Comparison of ENCODE assay signal across 20 cellular contexts in the genomic region with DNA sequence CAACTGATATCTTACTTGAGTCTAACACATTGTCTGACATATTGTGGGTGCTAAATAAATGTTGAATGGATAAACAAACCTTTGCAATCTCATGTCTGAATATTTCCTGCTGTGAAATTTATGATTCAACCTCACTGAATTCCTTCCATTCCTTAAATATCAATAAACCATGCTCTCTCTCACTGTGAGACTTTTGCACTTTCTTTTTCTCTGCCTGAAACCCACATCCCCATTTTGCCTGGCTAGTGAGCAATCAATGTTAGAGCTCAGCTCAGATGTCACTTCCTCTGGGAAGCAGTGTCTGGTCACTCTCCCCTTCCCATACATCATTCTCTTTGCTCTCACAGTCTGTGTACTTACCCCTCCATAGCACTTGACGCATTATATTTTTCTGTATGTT.
DNase-seq lines count a peak whose midpoint lies in the region; ATAC-seq and TF ChIP-seq lines count a peak whose summit lies in the region.
"Had no signal": no experiment of that assay in that cellular context is flagged by ENCODE, and none has a peak within 500 bp of the region (broad histone marks: within the 10 kb centered on the region; RNA-seq: fewer than 3 reads in every experiment).

No MANE protein-coding gene starts in this region.

- in situ Hi-C loops in brain microvascular endothelial cell (cut with HindIII; ENCODE audit: low pct_ligation_motif_present, low sequenced_read_pairs): no loop called here

- no peaks in the 10 kb centered on the region for H4K20me1 ChIP-seq in PC-3 (ENCODE audit: low read length)
- no peaks in the 10 kb centered on the region for H4K20me1 ChIP-seq in MM.1S (ENCODE audit: insufficient read depth, low read length)

- H2BK15ac ChIP-seq in mesenchymal stem cell (ENCODE audit: low read depth, poor library complexity, severe bottlenecking): no peak overlapping the region

- H3K4me3 ChIP-seq in PC-3 (ENCODE audit: low read length) (no peak overlapping the region), brain microvascular endothelial cell (ENCODE audit: low read depth, low read length) (no peak overlapping the region), mesenchymal stem cell (ENCODE audit: insufficient read depth in 1 of 2, low read depth in 1 of 2, low read length in 2 of 2) (no peak overlapping the region), MM.1S (ENCODE audit: low read length) (no peak overlapping the region)
- H3K4me3 ChIP-seq: PC-9 had no signal

- H3K9me2 ChIP-seq in PC-3 (replicated peaks; ENCODE audit: low read length): no peaks in the 10 kb centered on the region
- H3K9me2 ChIP-seq in MM.1S (replicated peaks; ENCODE audit: insufficient read depth, low read length): no peaks in the 10 kb centered on the region

- no peak overlapping the region for H2AFZ ChIP-seq in PC-3 (ENCODE audit: low read length)
- no peak overlapping the region for H2AFZ ChIP-seq in mesenchymal stem cell (ENCODE audit: low read depth, low read length)
- no peak overlapping the region for H2AFZ ChIP-seq in MM.1S (ENCODE audit: low read length)
- H2AFZ ChIP-seq: PC-9 had no signal

- H2AK5ac ChIP-seq in mesenchymal stem cell (ENCODE audit: low read length, severe bottlenecking): no peak overlapping the region

- DNase-seq in Daoy (ENCODE audit: low read depth) (peak; percentile 42), PC-3 (peak; percentile 15), brain microvascular endothelial cell (peak; percentile 59), mesenchymal stem cell (peak; percentile 15), medulla oblongata (ENCODE audit: extremely low spot score) (no peak), SK-N-DZ (ENCODE audit: low spot score) (no peak), HuH-7 (ENCODE audit: low spot score) (no peak), MM.1S (no peak)
- DNase-seq: BE2C; CD4-positive, alpha-beta memory T cell; DMS153; KG1; NCI-H1048; NCI-H1436; NCI-H1930; NCI-H345; NCI-H524 treated with DMSO at 0.1 percent for 48 hours; SIG-M5 had no signal

- no peak overlapping the region for H2BK12ac ChIP-seq in mesenchymal stem cell (ENCODE audit: low read length in 2 of 2)

- H3K4me2 ChIP-seq in PC-3 (ENCODE audit: low read length) (no peak overlapping the region), mesenchymal stem cell (ENCODE audit: low read length, poor library complexity, severe bottlenecking) (no peak overlapping the region), MM.1S (ENCODE audit: low read depth, low read length) (no peak overlapping the region)
- H3K4me2 ChIP-seq: PC-9 had no signal

- H4K91ac ChIP-seq in mesenchymal stem cell (ENCODE audit: low read length): no peak overlapping the region

- no peaks in the 10 kb centered on the region for H3F3A ChIP-seq in PC-3 (ENCODE audit: low read length, unreplicated experiment)
- H3F3A ChIP-seq in MM.1S (ENCODE audit: insufficient read depth, low read length): no peaks in the 10 kb centered on the region

- peak overlapping the region; percentile 4 for H2BK5ac ChIP-seq in mesenchymal stem cell (ENCODE audit: low read depth, low read length, poor library complexity, severe bottlenecking)

- H2BK120ac ChIP-seq in mesenchymal stem cell (ENCODE audit: low read depth, low read length): no peak overlapping the region

- H3K18ac ChIP-seq in mesenchymal stem cell (ENCODE audit: low read depth in 1 of 2, low read length in 2 of 2): peak overlapping the region in 1 of 2 experiments; percentile 16

- CTCF ChIA-PET in PC-3 (lab: Charles Lee): no interaction called here

- no peak overlapping the region for H3K23ac ChIP-seq in mesenchymal stem cell (ENCODE audit: low read length in 2 of 2)

- intact Hi-C loops in PC-3 (cut with micrococcal nuclease): no loop called here

- no TSS peak for BruUV-seq in PC-3 (replicated peaks; lab: Mats Ljungman, UMichigan)

- H3K4me1 ChIP-seq in PC-3 (ENCODE audit: insufficient read depth, low read length) (no peaks in the 10 kb centered on the region), mesenchymal stem cell (ENCODE audit: control insufficient read depth, insufficient read depth, low read depth, low read length) (peaks cover 8% of the 10 kb centered on the region), MM.1S (ENCODE audit: low read length) (no peaks in the 10 kb centered on the region)
- H3K4me1 ChIP-seq: BE2C had no signal

- WGBS in mesenchymal stem cell: no CpG with 5 or more reads among the region's 1 CpG

- H3K36me3 ChIP-seq in PC-3 (ENCODE audit: low read depth, low read length) (no peaks in the 10 kb centered on the region), brain microvascular endothelial cell (replicated peaks) (no peaks in the 10 kb centered on the region), mesenchymal stem cell (ENCODE audit: control insufficient read depth in 1 of 2, insufficient read depth in 2 of 2, low read depth in 1 of 2, low read length in 2 of 2) (no peaks in the 10 kb centered on the region), MM.1S (replicated peaks; ENCODE audit: insufficient read depth, low read length) (no peaks in the 10 kb centered on the region)
- H3K36me3 ChIP-seq: BE2C had no signal

- H3K27me3 ChIP-seq in PC-3 (ENCODE audit: low read length): no peaks in the 10 kb centered on the region
- H3K27me3 ChIP-seq in brain microvascular endothelial cell (replicated peaks): no peaks in the 10 kb centered on the region
- no peaks in the 10 kb centered on the region for H3K27me3 ChIP-seq in mesenchymal stem cell (ENCODE audit: control insufficient read depth in 1 of 2, insufficient read depth in 1 of 2, low read length in 2 of 2)
- H3K27me3 ChIP-seq in MM.1S (replicated peaks; ENCODE audit: insufficient read depth, low read length): no peaks in the 10 kb centered on the region
- H3K27me3 ChIP-seq: BE2C had no signal

- H3K79me1 ChIP-seq in mesenchymal stem cell (replicated peaks; ENCODE audit: low read length, poor library complexity, severe bottlenecking): no peaks in the 10 kb centered on the region

- no peaks in the 10 kb centered on the region for H3K79me2 ChIP-seq in PC-3 (ENCODE audit: low read length)
- no peaks in the 10 kb centered on the region for H3K79me2 ChIP-seq in MM.1S (ENCODE audit: low read length)

- no peak overlapping the region for H3K27ac ChIP-seq in PC-3 (ENCODE audit: low read length)
- peak overlapping the region; percentile 77 for H3K27ac ChIP-seq in brain microvascular endothelial cell
- peak overlapping the region; percentile 91 for H3K27ac ChIP-seq in mesenchymal stem cell (ENCODE audit: low read length, poor library complexity, severe bottlenecking)
- no peak overlapping the region for H3K27ac ChIP-seq in MM.1S (ENCODE audit: low read length)
- H3K27ac ChIP-seq: PC-9, RWPE1 had no signal

- H3K9ac ChIP-seq in PC-3 (ENCODE audit: low read length): no peak overlapping the region
- H3K9ac ChIP-seq in mesenchymal stem cell (ENCODE audit: low read length): no peak overlapping the region
- H3K9ac ChIP-seq in MM.1S (ENCODE audit: low read length): no peak overlapping the region

- no peak overlapping the region for H3K4ac ChIP-seq in mesenchymal stem cell (ENCODE audit: low read depth in 1 of 2, low read length in 2 of 2)

- H3K9me3 ChIP-seq in PC-3 (ENCODE audit: low read length) (no peaks in the 10 kb centered on the region), mesenchymal stem cell (ENCODE audit: control insufficient read depth, low read length) (no peaks in the 10 kb centered on the region), MM.1S (replicated peaks; ENCODE audit: insufficient read depth, low read length) (no peaks in the 10 kb centered on the region)
- H3K9me3 ChIP-seq: BE2C had no signal

- no peak for TF ChIP-seq CTCF in PC-3 (conservative IDR thresholded peaks at IDR 0.05; ENCODE audit: low read depth, low read length)
- no peak for TF ChIP-seq CTCF in brain microvascular endothelial cell (IDR thresholded peaks at IDR 0.05; ENCODE audit: low read depth, low read length, missing control alignments)
- TF ChIP-seq CTCF in MM.1S (IDR thresholded peaks at IDR 0.05; ENCODE audit: low read length): no peak

- POLR2A ChIA-PET in PC-3 (lab: Charles Lee; ENCODE audit: unreplicated experiment): no interaction called here

- H4K8ac ChIP-seq in mesenchymal stem cell (ENCODE audit: low read length): no peak overlapping the region

- no peak for ATAC-seq in PC-3

- no peak overlapping the region for H3K14ac ChIP-seq in mesenchymal stem cell (ENCODE audit: low read length in 2 of 2)

Comparison
In these comparisons a context has a peak if more than half of its experiments do, and no peak if none do; other contexts are left out.
1. DNase-seq: peak in Daoy (single experiment), PC-3 (single experiment), brain microvascular endothelial cell (single experiment) and mesenchymal stem cell (single experiment); none in medulla oblongata (single experiment), SK-N-DZ (single experiment), HuH-7 (single experiment) and MM.1S (single experiment).
2. H3K27ac ChIP-seq: peak in brain microvascular endothelial cell (single experiment) and mesenchymal stem cell (single experiment); none in PC-3 (single experiment) and MM.1S (single experiment).